Comparison of ENCODE assay signal across 12 cellular contexts in the genomic region with DNA sequence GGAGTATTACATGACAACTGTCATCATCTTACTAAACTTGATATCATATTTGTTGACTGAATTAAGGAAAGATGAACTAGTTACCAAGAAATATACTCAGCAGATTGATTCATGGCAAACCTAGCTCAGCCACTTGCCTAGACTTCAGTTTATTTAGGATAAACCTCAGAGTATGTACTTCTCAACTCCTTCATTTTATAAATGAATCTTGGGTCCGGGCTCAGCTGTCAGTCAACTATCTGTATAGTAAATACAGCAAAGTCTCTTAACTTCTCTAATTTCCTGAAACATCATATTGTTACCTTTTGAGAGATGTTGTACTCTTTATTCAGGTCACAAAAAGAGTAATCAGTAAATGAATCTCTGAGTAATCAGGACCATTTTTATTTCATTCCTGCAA.
DNase-seq lines count a peak whose midpoint lies in the region; ATAC-seq and TF ChIP-seq lines count a peak whose summit lies in the region.
"Had no signal": no experiment of that assay in that cellular context is flagged by ENCODE, and none has a peak within 500 bp of the region (broad histone marks: within the 10 kb centered on the region; RNA-seq: fewer than 3 reads in every experiment).

No MANE protein-coding gene starts in this region.

- H3K9me3 Mint-ChIP-seq in activated CD8-positive, alpha-beta memory T cell treated with anti-CD3 and anti-CD28 coated beads, Interleukin-2, amount 10 ng/mL, durations not matched to agents 7 days and 5 days (ENCODE audit: low read depth) = no peaks in the 10 kb centered on the region
- H3K9me3 Mint-ChIP-seq: neural crest cell; stimulated activated naive B cell treated with anti-CD40 and anti-IgM and Interleukin-4, amounts not matched to agents 10 μg/mL and 1 μg/mL and 100 μg/mL, for 72 hours had no signal

- WGBS in suprapubic skin = 89% methylated on average over 1 of the region's 1 CpG
- 81 to 94% (median 82%) methylated on average over 1 of the region's 1 CpG for WGBS in ovary, 3 donors

- peaks cover 72% of the 10 kb centered on the region for H3K36me3 Mint-ChIP-seq in activated CD8-positive, alpha-beta memory T cell treated with anti-CD3 and anti-CD28 coated beads, Interleukin-2, amount 10 ng/mL, durations not matched to agents 7 days and 5 days

- DNase-seq in activated CD8-positive, alpha-beta memory T cell treated with anti-CD3 and anti-CD28 coated beads, Interleukin-2, amount 10 ng/mL, durations not matched to agents 7 days and 5 days = no peak
- no peak for DNase-seq in activated CD8-positive, alpha-beta memory T cell treated with anti-CD3 and anti-CD28 coated beads for 24 hours
- DNase-seq in RWPE2 (ENCODE audit: low spot score) (no peak), epithelial cell of prostate (ENCODE audit: low read depth, low spot score) (no peak), suprapubic skin (ENCODE audit: low spot score in 2 of 2) (no peak), ovary (no peak), COR-L47 (lab: John Stamatoyannopoulos, UW) (no peak)
- DNase-seq: EL; NCI-H1694 treated with DMSO at 0.1 percent for 48 hours; stimulated activated naive B cell treated with anti-CD40 and anti-IgM and Interleukin-4, amounts not matched to agents 10 μg/mL and 1 μg/mL and 100 μg/mL, for 72 hours had no signal

- H3K27me3 Mint-ChIP-seq in activated CD8-positive, alpha-beta memory T cell treated with anti-CD3 and anti-CD28 coated beads, Interleukin-2, amount 10 ng/mL, durations not matched to agents 7 days and 5 days = no peaks in the 10 kb centered on the region
- H3K27me3 Mint-ChIP-seq: stimulated activated naive B cell treated with anti-CD40 and anti-IgM and Interleukin-4, amounts not matched to agents 10 μg/mL and 1 μg/mL and 100 μg/mL, for 72 hours had no signal

- no peaks in the 10 kb centered on the region for H3K27me3 ChIP-seq in RWPE2 (ENCODE audit: insufficient read depth, poor library complexity, severe bottlenecking)
- H3K27me3 ChIP-seq in suprapubic skin = no peaks in the 10 kb centered on the region
- no peaks in the 10 kb centered on the region for H3K27me3 ChIP-seq in ovary

- peak overlapping the region; percentile 85 for H3K27ac Mint-ChIP-seq in activated CD8-positive, alpha-beta memory T cell treated with anti-CD3 and anti-CD28 coated beads, Interleukin-2, amount 10 ng/mL, durations not matched to agents 7 days and 5 days

- H3K4me1 Mint-ChIP-seq in activated CD8-positive, alpha-beta memory T cell treated with anti-CD3 and anti-CD28 coated beads, Interleukin-2, amount 10 ng/mL, durations not matched to agents 7 days and 5 days = peaks cover 86% of the 10 kb centered on the region

- TF ChIP-seq CTCF in RWPE2 (IDR thresholded peaks at IDR 0.05; ENCODE audit: poor library complexity, severe bottlenecking) (no peak), suprapubic skin (IDR thresholded peaks at IDR 0.05) (no peak), ovary (IDR thresholded peaks at IDR 0.05) (no peak)

- no peak for ATAC-seq in activated CD8-positive, alpha-beta memory T cell treated with anti-CD3 and anti-CD28 coated beads, Interleukin-2, amount 10 ng/mL, durations not matched to agents 7 days and 5 days
- ATAC-seq in RWPE2 (ENCODE audit: low read depth) (no peak), GM19397 (IDR thresholded peaks at IDR 0.05; ENCODE audit: unreplicated experiment) (no peak)

- intact Hi-C loops in ovary (cut with DNase I) = no loop called here

- H3K4me1 ChIP-seq in RWPE2 (ENCODE audit: insufficient read depth, poor library complexity, severe bottlenecking) (peaks cover 43% of the 10 kb centered on the region), suprapubic skin (peaks cover 51% of the 10 kb centered on the region), ovary (ENCODE audit: insufficient read depth) (peaks cover 7% of the 10 kb centered on the region)

- H3K4me3 ChIP-seq in RWPE2 (ENCODE audit: severe bottlenecking) = no peak overlapping the region
- H3K4me3 ChIP-seq in suprapubic skin = no peak overlapping the region
- no peak overlapping the region for H3K4me3 ChIP-seq in ovary

- H3K36me3 ChIP-seq in RWPE2 (ENCODE audit: low read depth) (peaks cover 76% of the 10 kb centered on the region), suprapubic skin (no peaks in the 10 kb centered on the region), ovary (no peaks in the 10 kb centered on the region)

- TF ChIP-seq EP300 in suprapubic skin (IDR thresholded peaks at IDR 0.05) = no peak
- no peak for TF ChIP-seq EP300 in ovary (IDR thresholded peaks at IDR 0.05)

- CTCF ChIA-PET in activated CD8-positive, alpha-beta memory T cell treated with anti-CD3 and anti-CD28 coated beads, Interleukin-2, amount 10 ng/mL, durations not matched to agents 7 days and 5 days (lab: Charles Lee) = interaction anchor here (1.1 to 7.5 kb wide), 5 partner anchors 9 to 48 kb away, joined by 3 to 79 read pairs (median 7); no protein-coding TSS in a partner anchor

- TF ChIP-seq POLR2A in suprapubic skin (IDR thresholded peaks at IDR 0.05) (no peak), ovary (IDR thresholded peaks at IDR 0.05) (no peak)

- H3K27ac ChIP-seq in RWPE2 (ENCODE audit: poor library complexity, severe bottlenecking) (peak overlapping the region; percentile 69), epithelial cell of prostate (peak overlapping the region; percentile 88), suprapubic skin (peak overlapping the region; percentile 6), ovary (peak overlapping the region in 1 of 2 donors; percentile 52)

- H3K4me3 Mint-ChIP-seq in activated CD8-positive, alpha-beta memory T cell treated with anti-CD3 and anti-CD28 coated beads, Interleukin-2, amount 10 ng/mL, durations not matched to agents 7 days and 5 days = peak overlapping the region; percentile 11
- H3K4me3 Mint-ChIP-seq: neural crest cell had no signal

- H3K9me3 ChIP-seq in RWPE2 (ENCODE audit: severe bottlenecking) (no peaks in the 10 kb centered on the region), suprapubic skin (no peaks in the 10 kb centered on the region), ovary (no peaks in the 10 kb centered on the region)
